ENCODE assay signal across 18 cellular contexts in the genomic region with DNA sequence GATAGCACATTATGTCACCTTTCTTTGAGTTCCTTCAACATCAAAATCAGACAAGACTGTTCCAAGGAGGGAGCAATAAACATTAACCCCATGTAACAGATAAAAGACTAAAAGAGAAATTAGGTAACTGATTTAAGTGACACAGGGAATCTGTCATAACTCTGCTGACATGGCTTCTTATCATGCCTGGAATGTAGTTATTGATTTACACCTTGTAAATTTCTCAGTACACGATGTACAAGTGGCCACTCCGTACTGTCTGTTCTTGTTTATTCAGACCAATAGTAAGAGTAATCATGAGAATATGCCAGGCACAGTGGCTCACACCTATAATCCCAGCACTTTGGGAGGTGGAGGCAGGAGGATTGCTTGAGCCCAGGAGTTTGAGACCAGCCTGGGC.
DNase-seq lines count a peak whose midpoint lies in the region; FAIRE-seq and TF ChIP-seq lines count a peak whose summit lies in the region.
"Had no signal": no experiment of that assay in that cellular context is flagged by ENCODE, and none has a peak within 500 bp of the region (broad histone marks: within the 10 kb centered on the region; RNA-seq: fewer than 3 reads in every experiment).

No MANE protein-coding gene starts in this region.

- no peaks in the 10 kb centered on the region for H3K9me3 ChIP-seq in prostate gland
- H3K9me3 ChIP-seq: ovary had no signal

- intact Hi-C loops in prostate gland (cut with DNase I) = no loop called here

- no peaks in the 10 kb centered on the region for H3K27me3 ChIP-seq in prostate gland (replicated peaks; ENCODE audit: insufficient read depth)
- H3K27me3 ChIP-seq: ovary had no signal

- peak; percentile 58 for FAIRE-seq in RCC 7860 (lab: Jason Lieb, UNC)
- FAIRE-seq: urothelium cell line had no signal

- DNase-seq in RCC 7860 (ENCODE audit: low spot score) = peak; percentile 36
- DNase-seq in kidney glomerular epithelial cell (lab: John Stamatoyannopoulos, UW) = peak; percentile 62
- peak; percentile 78 for DNase-seq in prostate gland (ENCODE audit: low spot score)
- no peak for DNase-seq in T1000 (lab: John Stamatoyannopoulos, UW)
- DNase-seq in activated CD4-positive, alpha-beta T cell treated with anti-CD3 and anti-CD28 coated beads for 1 hour = no peak
- no peak for DNase-seq in anterior cingulate cortex (lab: John Stamatoyannopoulos, UW)
- DNase-seq in DMS153 (lab: John Stamatoyannopoulos, UW) = no peak
- DNase-seq: CD4-positive, CD25-positive, alpha-beta regulatory T cell; endodermal cell; head of caudate nucleus; mesenchymal stem cell; natural killer cell; NCI-H2081 treated with DMSO at 0.1 percent for 48 hours; ovary; stimulated activated CD4-positive, alpha-beta T cell treated with anti-CD3 and anti-CD28 coated beads, Interleukin-4, amount 100 ng/mL, for 24 hours; SW 1271 had no signal

- H3K4me1 ChIP-seq in prostate gland (replicated peaks) = peaks cover 16% of the 10 kb centered on the region

- no peak overlapping the region for H3K4me3 ChIP-seq in prostate gland
- H3K4me3 ChIP-seq: ovary had no signal

- TF ChIP-seq POLR2A in prostate gland (IDR thresholded peaks at IDR 0.05) = no peak

- 9% methylated on average over 2 of the region's 2 CpGs for WGBS in prostate gland

- TF ChIP-seq CTCF in 22Rv1 (IDR thresholded peaks at IDR 0.05) = no peak
- TF ChIP-seq CTCF in prostate gland (IDR thresholded peaks at IDR 0.05) = no peak

- H3K27ac ChIP-seq in 22Rv1 = peak overlapping the region; percentile 72
- H3K27ac ChIP-seq in prostate gland = peak overlapping the region; percentile 64 to 70
- H3K27ac ChIP-seq: ovary had no signal

- no peaks in the 10 kb centered on the region for H3K36me3 ChIP-seq in prostate gland
- H3K36me3 ChIP-seq: ovary had no signal

Comparison
In these comparisons a context has a peak if more than half of its experiments do, and no peak if none do; other contexts are left out.
1. DNase-seq: peak in RCC 7860 (single experiment), kidney glomerular epithelial cell (single experiment) and prostate gland (single experiment); none in T1000 (single experiment), activated CD4-positive, alpha-beta T cell treated with anti-CD3 and anti-CD28 coated beads for 1 hour (single experiment), anterior cingulate cortex (0 of 58) and DMS153 (single experiment).